In the genomic region with DNA sequence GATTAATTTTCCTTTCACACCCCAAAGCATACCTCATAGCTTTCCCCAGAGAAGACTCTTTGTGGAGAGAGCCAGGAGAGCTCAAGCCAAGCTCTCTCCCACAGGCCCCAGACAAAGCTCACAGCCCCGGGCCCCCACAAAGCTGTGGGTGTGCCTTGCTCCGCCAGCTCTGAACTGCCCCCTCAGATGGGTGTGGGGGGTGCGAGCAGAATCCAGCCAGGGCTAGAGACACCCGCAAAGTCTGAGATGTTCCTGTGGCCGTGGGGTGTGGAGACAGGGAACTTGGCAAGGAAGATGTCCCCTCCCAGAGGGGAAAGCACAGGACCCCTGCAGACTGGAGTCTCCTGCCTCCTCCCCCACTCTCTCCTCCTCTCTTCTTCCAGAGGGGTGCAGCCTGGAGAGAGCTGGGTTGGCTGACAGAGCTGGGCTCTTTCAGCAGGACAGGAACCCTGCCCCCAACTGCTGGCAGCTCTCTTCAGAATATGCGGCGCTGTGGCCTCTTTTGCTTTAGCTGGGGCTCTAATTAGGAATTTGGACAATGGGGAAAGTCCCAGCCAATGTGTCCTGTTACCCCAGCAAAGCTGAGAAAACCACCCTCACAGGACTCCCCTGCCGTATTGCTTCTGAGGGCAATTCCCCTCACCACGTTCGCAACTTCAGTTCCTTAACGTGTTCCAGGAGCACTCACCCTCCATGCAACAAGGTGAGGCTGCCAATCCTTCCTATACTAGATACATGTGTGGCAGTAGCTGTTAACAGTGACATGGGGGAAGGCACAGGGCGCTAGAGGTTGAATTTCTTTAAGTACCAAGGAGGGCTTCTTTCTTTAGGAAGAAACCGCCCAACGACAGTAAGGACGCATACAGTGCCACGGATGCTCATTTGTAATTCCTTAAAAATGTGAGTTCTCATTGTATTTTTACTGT, we compare ENCODE assay signal across 10 cellular contexts.
DNase-seq lines count a peak whose midpoint lies in the region; ATAC-seq, FAIRE-seq and TF ChIP-seq lines count a peak whose summit lies in the region.
"Had no signal": no experiment of that assay in that cellular context is flagged by ENCODE, and none has a peak within 500 bp of the region (broad histone marks: within the 10 kb centered on the region; RNA-seq: fewer than 3 reads in every experiment).

No MANE protein-coding gene starts in this region.

- peak overlapping the region; percentile 98 for H3K4me2 ChIP-seq in DOHH2 (ENCODE audit: low read length)
- H3K4me2 ChIP-seq in endothelial cell of umbilical vein (ENCODE audit: insufficient read depth, low read length), result no peak overlapping the region

- POLR2A ChIA-PET in endothelial cell of umbilical vein (lab: Charles Lee), result no interaction called here

- no peak for TF ChIP-seq POLR2A in NB4 (IDR thresholded peaks at IDR 0.05; ENCODE audit: extremely low read depth, insufficient read length)
- no peak for TF ChIP-seq POLR2A in endothelial cell of umbilical vein (IDR thresholded peaks at IDR 0.05; ENCODE audit: low read depth, low read length)

- H3K9me3 ChIP-seq in DOHH2 (ENCODE audit: control insufficient read depth, insufficient read depth, low read length) (no peaks in the 10 kb centered on the region), endothelial cell of umbilical vein (replicated peaks; ENCODE audit: control insufficient read depth, insufficient read depth, low read length) (no peaks in the 10 kb centered on the region)

- peak overlapping the region; percentile 42 for H2AFZ ChIP-seq in endothelial cell of umbilical vein (ENCODE audit: low read depth, low read length)

- no peaks in the 10 kb centered on the region for H3K9me3 Mint-ChIP-seq in neural crest cell

- dilution Hi-C loops in endothelial cell of umbilical vein (cut with MboI; ENCODE audit: extremely low pct_ligation_motif_present, low sequenced_read_pairs), result no loop called here

- H3K36me3 ChIP-seq in DOHH2 (ENCODE audit: control insufficient read depth, low read length) (no peaks in the 10 kb centered on the region), endothelial cell of umbilical vein (ENCODE audit: control insufficient read depth in 2 of 2, extremely low read depth in 1 of 2, insufficient read depth in 2 of 2, low read length in 2 of 2) (no peaks in the 10 kb centered on the region)

- H4K20me1 ChIP-seq in DOHH2 (ENCODE audit: control insufficient read depth, insufficient read depth, low read depth, low read length) (no peaks in the 10 kb centered on the region), endothelial cell of umbilical vein (replicated peaks; ENCODE audit: control insufficient read depth, extremely low read depth, insufficient read depth, low read length) (no peaks in the 10 kb centered on the region)

- H3K27me3 ChIP-seq in DOHH2 (ENCODE audit: control insufficient read depth, low read length) (peaks cover 11% of the 10 kb centered on the region), endothelial cell of umbilical vein (ENCODE audit: control insufficient read depth in 2 of 2, insufficient read depth in 2 of 2, low read length in 2 of 2) (no peaks in the 10 kb centered on the region)

- no peak overlapping the region for H3K9ac ChIP-seq in endothelial cell of umbilical vein (replicated peaks; ENCODE audit: extremely low read depth, insufficient read depth, low read length)

- no peaks in the 10 kb centered on the region for H3K9me1 ChIP-seq in endothelial cell of umbilical vein (replicated peaks; ENCODE audit: control insufficient read depth, extremely low read depth, insufficient read depth, low read length)

- ATAC-seq in HG03460 (IDR thresholded peaks at IDR 0.05; ENCODE audit: unreplicated experiment), result no peak

- peak overlapping the region; percentile 90 for H3K4me3 Mint-ChIP-seq in neural crest cell

- peaks cover 41% of the 10 kb centered on the region for H3K27me3 Mint-ChIP-seq in neural crest cell (ENCODE audit: low read depth)

- H3K4me3 ChIP-seq in DOHH2 (ENCODE audit: low read length), result peak overlapping the region; percentile 81
- H3K4me3 ChIP-seq in NB4 (ENCODE audit: low read depth, low read length), result peak overlapping the region; percentile 66
- H3K4me3 ChIP-seq in endothelial cell of umbilical vein (replicated peaks in 1 of 3; ENCODE audit: insufficient read depth in 1 of 3, low read depth in 1 of 3, low read length in 3 of 3), result no peak overlapping the region

- H3K36me3 Mint-ChIP-seq in neural crest cell (ENCODE audit: low read depth), result peaks cover 3% of the 10 kb centered on the region

- peak; percentile 67 for DNase-seq in NB4 (ENCODE audit: low read depth)
- no peak for DNase-seq in endothelial cell of umbilical vein (ENCODE audit: low read depth, low spot score)
- no peak for DNase-seq in neural crest cell (ENCODE audit: low read depth, low spot score)
- DNase-seq in NCI-H2081 treated with DMSO at 0.1 percent for 48 hours (lab: John Stamatoyannopoulos, UW), result no peak
- DNase-seq in DMS79 (lab: John Stamatoyannopoulos, UW), result no peak
- DNase-seq in amniotic stem cell (lab: John Stamatoyannopoulos, UW), result no peak
- DNase-seq: activated gamma-delta T cell treated with Interleukin-2 at 50 U/mL for 16 hours, GOT3 had no signal

- no peak for TF ChIP-seq CTCF in DOHH2 (IDR thresholded peaks at IDR 0.05; ENCODE audit: low read depth, low read length, poor library complexity, severe bottlenecking)
- no peak for TF ChIP-seq CTCF in NB4 (IDR thresholded peaks at IDR 0.05; ENCODE audit: low read depth, low read length)
- TF ChIP-seq CTCF in endothelial cell of umbilical vein (IDR thresholded peaks at IDR 0.05; ENCODE audit: extremely low read depth in 1 of 2, insufficient read depth in 1 of 2, low read depth in 1 of 2, low read length in 2 of 2), result no peak
- TF ChIP-seq CTCF in neural crest cell (conservative IDR thresholded peaks at IDR 0.05), result no peak

- H3K27ac ChIP-seq in DOHH2 (ENCODE audit: low read depth, low read length) (no peak overlapping the region), endothelial cell of umbilical vein (ENCODE audit: insufficient read depth, low read depth, low read length) (no peak overlapping the region)

- BruUV-seq in endothelial cell of umbilical vein (replicated peaks; lab: Mats Ljungman, UMichigan), result no TSS peak

- H3F3A ChIP-seq in DOHH2 (ENCODE audit: control insufficient read depth, insufficient read depth), result peaks cover 14% of the 10 kb centered on the region

- H3K27ac Mint-ChIP-seq in neural crest cell (ENCODE audit: unreplicated experiment), result no peak overlapping the region

- no peak for FAIRE-seq in endothelial cell of umbilical vein (lab: Jason Lieb, UNC)

- peaks cover 46% of the 10 kb centered on the region for H3K4me1 Mint-ChIP-seq in neural crest cell

- H3K4me1 ChIP-seq in DOHH2 (ENCODE audit: control insufficient read depth, low read length) (peaks cover 16% of the 10 kb centered on the region), endothelial cell of umbilical vein (ENCODE audit: control insufficient read depth, extremely low read depth, insufficient read depth, low read length) (peaks cover 15% of the 10 kb centered on the region)

- intact Hi-C loops in endothelial cell of umbilical vein (cut with micrococcal nuclease), result no loop called here

- no peaks in the 10 kb centered on the region for H3K9me2 ChIP-seq in DOHH2 (replicated peaks; ENCODE audit: control insufficient read depth, low read length)

- no peaks in the 10 kb centered on the region for H3K79me2 ChIP-seq in DOHH2 (ENCODE audit: control insufficient read depth, low read length)
- no peaks in the 10 kb centered on the region for H3K79me2 ChIP-seq in endothelial cell of umbilical vein (ENCODE audit: control insufficient read depth, insufficient read depth, low read length)

- CTCF ChIA-PET in endothelial cell of umbilical vein (lab: Charles Lee), result interaction anchor here (1.1 to 2.6 kb wide), 5 partner anchors 9 to 1222 kb away, joined by 3 to 8 read pairs (median 4); no protein-coding TSS in a partner anchor

TF ChIP-seq in endothelial cell of umbilical vein, 7 proteins besides CTCF, POLR2A, EP300 and RAD21:
- no peak for TF ChIP-seq POLR2AphosphoS5 (IDR thresholded peaks at IDR 0.05; ENCODE audit: insufficient read depth, low read depth, low read length)
- no peak for TF ChIP-seq EZH2 (IDR thresholded peaks at IDR 0.05; ENCODE audit: borderline replicate concordance, low read depth, low read length, severe bottlenecking)
- TF ChIP-seq, protein P1, sequence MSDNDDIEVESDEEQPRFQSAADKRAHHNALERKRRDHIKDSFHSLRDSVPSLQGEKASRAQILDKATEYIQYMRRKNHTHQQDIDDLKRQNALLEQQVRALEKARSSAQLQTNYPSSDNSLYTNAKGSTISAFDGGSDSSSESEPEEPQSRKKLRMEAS (IDR thresholded peaks at IDR 0.05; ENCODE audit: insufficient read depth, insufficient read length), result no peak
- no peak for TF ChIP-seq JUN (IDR thresholded peaks at IDR 0.05; ENCODE audit: borderline replicate concordance, insufficient read depth, insufficient read length, low read depth)
- TF ChIP-seq GATA2 (IDR thresholded peaks at IDR 0.05; ENCODE audit: insufficient read depth, insufficient read length, low read depth, low read length), result no peak
- no peak for TF ChIP-seq FOS (IDR thresholded peaks at IDR 0.05; ENCODE audit: borderline replicate concordance, insufficient read depth, low read length)
- no peak for TF ChIP-seq MYC (IDR thresholded peaks at IDR 0.05; ENCODE audit: low read depth, low read length)
TF ChIP-seq in endothelial cell of umbilical vein: peak in this region for 0.

Comparison
In these comparisons a context has a peak if more than half of its experiments do, and no peak if none do; other contexts are left out.
1. H3K4me3 ChIP-seq: peak in DOHH2 (single experiment) and NB4 (single experiment); none in endothelial cell of umbilical vein (0 of 3).